ENCODE assay signal across 22 cellular contexts in the genomic region with DNA sequence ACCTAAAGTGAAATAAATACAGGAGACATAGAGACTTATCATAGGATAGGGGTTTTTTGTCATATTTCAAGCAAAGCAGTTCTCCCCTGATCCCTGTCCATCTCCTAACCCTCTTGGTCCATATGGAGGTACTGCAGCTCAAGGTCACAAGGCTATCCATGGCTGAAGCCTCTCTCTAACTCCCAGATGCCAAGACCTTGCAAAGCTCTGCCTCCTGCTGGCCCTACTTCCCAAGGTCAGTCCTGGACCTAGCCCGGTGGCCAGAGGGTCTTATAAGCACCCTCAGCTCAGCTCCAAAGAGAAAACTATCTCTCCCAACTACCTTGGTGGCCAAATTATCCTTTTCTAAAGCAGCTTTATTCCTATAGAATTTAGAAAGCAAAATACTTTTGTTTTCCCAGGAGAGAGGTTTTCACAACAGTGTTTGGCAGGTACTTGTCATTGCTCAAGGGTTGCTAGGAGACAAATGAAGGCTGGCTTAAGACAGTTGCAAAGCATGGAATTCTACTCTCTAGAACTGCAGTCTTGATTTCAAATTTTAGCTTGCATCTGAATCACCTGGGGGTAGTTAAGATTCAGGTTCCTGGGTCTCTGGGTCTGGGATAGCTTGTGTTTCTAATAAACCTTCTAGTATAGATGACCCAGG.
DNase-seq lines count a peak whose midpoint lies in the region; ATAC-seq and TF ChIP-seq lines count a peak whose summit lies in the region.
"Had no signal": no experiment of that assay in that cellular context is flagged by ENCODE, and none has a peak within 500 bp of the region (broad histone marks: within the 10 kb centered on the region; RNA-seq: fewer than 3 reads in every experiment).

No MANE protein-coding gene starts in this region.

- H3K27me3 ChIP-seq in CD4-positive, alpha-beta memory T cell (ENCODE audit: insufficient read depth, low read length), result no peaks in the 10 kb centered on the region
- no peaks in the 10 kb centered on the region for H3K27me3 ChIP-seq in Peyer's patch
- H3K27me3 ChIP-seq: sigmoid colon, stomach had no signal

- H3K27ac ChIP-seq in CD4-positive, alpha-beta memory T cell (ENCODE audit: low read depth, low read length), result peak overlapping the region; percentile 38
- peak overlapping the region; percentile 8 to 78 (median 45) for H3K27ac ChIP-seq in Peyer's patch
- H3K27ac ChIP-seq: left ventricle myocardium inferior, sigmoid colon had no signal

- H3K9me3 ChIP-seq in CD4-positive, alpha-beta memory T cell (ENCODE audit: control insufficient read depth in 1 of 2, low read length in 2 of 2), result no peaks in the 10 kb centered on the region
- H3K9me3 ChIP-seq in Peyer's patch, result no peaks in the 10 kb centered on the region
- H3K9me3 ChIP-seq: left ventricle myocardium inferior, sigmoid colon, stomach had no signal

- H3K27me3 Mint-ChIP-seq in activated CD4-positive, alpha-beta T cell treated with anti-CD3 and anti-CD28 coated beads, Interleukin-2, amount 10 ng/mL, durations not matched to agents 24 days and 14 days, result no peaks in the 10 kb centered on the region
- H3K27me3 Mint-ChIP-seq in CD4-positive, alpha-beta memory T cell, result no peaks in the 10 kb centered on the region
- H3K27me3 Mint-ChIP-seq: type B pancreatic cell had no signal

- no peak for DNase-seq in activated CD4-positive, alpha-beta T cell treated with anti-CD3 and anti-CD28 coated beads, Interleukin-2, amount 10 ng/mL, durations not matched to agents 24 days and 14 days
- no peak for DNase-seq in activated CD4-positive, alpha-beta T cell treated with anti-CD3 and anti-CD28 coated beads for 1 hour
- no peak for DNase-seq in CD4-positive, alpha-beta memory T cell
- DNase-seq in Peyer's patch, result no peak
- no peak for DNase-seq in epithelial cell of esophagus (ENCODE audit: low read depth)
- DNase-seq in AG08396 (ENCODE audit: low spot score), result no peak
- DNase-seq: ACHN; DMS79 treated with DMSO at 0.1 percent for 48 hours; IMR-90; left ventricle myocardium inferior; NCI-H2081; NCI-H526 treated with DMSO at 0.1 percent for 48 hours; nucleus accumbens; sigmoid colon; stimulated activated CD4-positive, alpha-beta T cell treated with anti-CD3 and anti-CD28 coated beads, Interleukin-1b, Interleukin-23, amount 100 ng/mL, for 48 hours; stomach; T1000 had no signal

- peaks cover 8% of the 10 kb centered on the region for H3K9me3 Mint-ChIP-seq in activated CD4-positive, alpha-beta T cell treated with anti-CD3 and anti-CD28 coated beads, Interleukin-2, amount 10 ng/mL, durations not matched to agents 24 days and 14 days
- peaks cover 0 to 2% (median 0%) of the 10 kb centered on the region in 8 donors for H3K9me3 Mint-ChIP-seq in CD4-positive, alpha-beta memory T cell
- H3K9me3 Mint-ChIP-seq: activated naive CD4-positive, alpha-beta T cell treated with anti-CD3 and anti-CD28 coated beads for 36 hours; type B pancreatic cell had no signal

- intact Hi-C loops in activated CD4-positive, alpha-beta T cell treated with anti-CD3 and anti-CD28 coated beads, Interleukin-2, amount 10 ng/mL, durations not matched to agents 24 days and 14 days (cut with micrococcal nuclease), result loop anchor here (5.0 kb wide), 2 partner anchors 60 to 80 kb away; no protein-coding TSS in a partner anchor
- intact Hi-C loops in CD4-positive, alpha-beta memory T cell (cut with micrococcal nuclease), result loop anchor here (5.0 kb wide), 1 partner anchor 35 kb away; no protein-coding TSS in a partner anchor

- no peaks in the 10 kb centered on the region for H3K36me3 ChIP-seq in CD4-positive, alpha-beta memory T cell (ENCODE audit: insufficient read depth, low read length)
- H3K36me3 ChIP-seq in Peyer's patch, result no peaks in the 10 kb centered on the region
- H3K36me3 ChIP-seq: left ventricle myocardium inferior, sigmoid colon, stomach had no signal

- H3K4me1 ChIP-seq in CD4-positive, alpha-beta memory T cell (ENCODE audit: insufficient read depth, low read length), result peaks cover 35% of the 10 kb centered on the region
- H3K4me1 ChIP-seq in Peyer's patch, result no peaks in the 10 kb centered on the region

- H3K27ac Mint-ChIP-seq in activated CD4-positive, alpha-beta T cell treated with anti-CD3 and anti-CD28 coated beads, Interleukin-2, amount 10 ng/mL, durations not matched to agents 24 days and 14 days, result peak overlapping the region; percentile 64
- peak overlapping the region; percentile 34 to 88 (median 74) for H3K27ac Mint-ChIP-seq in CD4-positive, alpha-beta memory T cell
- H3K27ac Mint-ChIP-seq: type B pancreatic cell had no signal

- H3K4me1 Mint-ChIP-seq in activated CD4-positive, alpha-beta T cell treated with anti-CD3 and anti-CD28 coated beads, Interleukin-2, amount 10 ng/mL, durations not matched to agents 24 days and 14 days, result peaks cover 17% of the 10 kb centered on the region
- H3K4me1 Mint-ChIP-seq in CD4-positive, alpha-beta memory T cell, result peaks cover 22 to 43% (median 34%) of the 10 kb centered on the region in 4 donors

- ATAC-seq in HG02571 (IDR thresholded peaks at IDR 0.05; ENCODE audit: unreplicated experiment) (no peak), HG02870 (IDR thresholded peaks at IDR 0.05; ENCODE audit: unreplicated experiment) (no peak)
- ATAC-seq: Panc1 had no signal

- TF ChIP-seq CTCF in Peyer's patch (IDR thresholded peaks at IDR 0.05) (no peak), epithelial cell of esophagus (IDR thresholded peaks at IDR 0.05; ENCODE audit: insufficient read depth, low read depth, low read length, missing control alignments) (peak; percentile 3)

- H3K4me3 Mint-ChIP-seq in activated CD4-positive, alpha-beta T cell treated with anti-CD3 and anti-CD28 coated beads, Interleukin-2, amount 10 ng/mL, durations not matched to agents 24 days and 14 days, result no peak overlapping the region
- H3K4me3 Mint-ChIP-seq in CD4-positive, alpha-beta memory T cell, result no peak overlapping the region
- H3K4me3 Mint-ChIP-seq: activated naive CD4-positive, alpha-beta T cell treated with anti-CD3 and anti-CD28 coated beads for 36 hours; type B pancreatic cell had no signal

- TF ChIP-seq POLR2A in Peyer's patch (IDR thresholded peaks at IDR 0.05), result no peak

- no peak overlapping the region for H3K4me3 ChIP-seq in CD4-positive, alpha-beta memory T cell (ENCODE audit: low read length in 2 of 2)
- no peak overlapping the region for H3K4me3 ChIP-seq in Peyer's patch
- H3K4me3 ChIP-seq in epithelial cell of esophagus (ENCODE audit: low read length), result no peak overlapping the region
- H3K4me3 ChIP-seq: left ventricle myocardium inferior, sigmoid colon, stomach had no signal

- peaks cover 2% of the 10 kb centered on the region for H3K36me3 Mint-ChIP-seq in activated CD4-positive, alpha-beta T cell treated with anti-CD3 and anti-CD28 coated beads, Interleukin-2, amount 10 ng/mL, durations not matched to agents 24 days and 14 days (ENCODE audit: low read depth)
- no peaks in the 10 kb centered on the region for H3K36me3 Mint-ChIP-seq in CD4-positive, alpha-beta memory T cell
- H3K36me3 Mint-ChIP-seq: type B pancreatic cell had no signal

- CTCF ChIA-PET in CD4-positive, alpha-beta memory T cell (lab: Charles Lee; ENCODE audit: partially characterized antibody), result interaction anchor here (0.8 to 12.0 kb wide), 11 partner anchors 11 to 926 kb away, joined by 3 to 102 read pairs (median 4); no protein-coding TSS in a partner anchor

- POLR2A ChIA-PET in CD4-positive, alpha-beta memory T cell (lab: Charles Lee; ENCODE audit: partially characterized antibody), result interaction anchor here (0.7 to 4.2 kb wide), 11 partner anchors 11 to 113 kb away, joined by 3 to 33 read pairs (median 17); no protein-coding TSS in a partner anchor
